Comparison of ENCODE assay signal across 8 cellular contexts in genomic region chr1:246698466-246699094, GRCh38. TPM values are rescaled to one million over a fixed set of nuclear protein-coding genes. Genes with fewer than 3 reads are reported as not detected.
A peak's percentile ranks its signal among the peaks of the same experiment; 100 is the strongest.
DNase-seq lines count a peak whose midpoint lies in the region; ATAC-seq and TF ChIP-seq lines count a peak whose summit lies in the region.

No MANE protein-coding gene starts in this region.

- peaks cover 9% of the 10 kb centered on the region for H3K9me3 Mint-ChIP-seq in neural crest cell

- intact Hi-C loops in colonic mucosa (cut with DNase I), result loop anchor here (5.0 kb wide), 1 partner anchor 201 kb away; no protein-coding TSS in a partner anchor

- H3K4me2 ChIP-seq in BLaER1, result peak overlapping the region; percentile 82
- H3K4me2 ChIP-seq in Loucy (ENCODE audit: low read depth, low read length, poor library complexity, severe bottlenecking), result peak overlapping the region; percentile 69

- DNase-seq in colonic mucosa (peak; percentile 20), neural crest cell (ENCODE audit: low read depth, low spot score) (no peak), SHP77 treated with DMSO at 0.1 percent for 48 hours (lab: John Stamatoyannopoulos, UW) (no peak)
- no peak for DNase-seq in activated CD4-positive, CD25-positive, alpha-beta regulatory T cell (lab: John Stamatoyannopoulos, UW)
- no peak for DNase-seq in stimulated activated CD8-positive, alpha-beta memory T cell treated with anti-CD3 and anti-CD28 coated beads, Interleukin-4, amount 100 ng/mL, for 48 hours

- H3K36me3 ChIP-seq in BLaER1, result 0 out of 2 replicates have a peak, but pooled peaks cover 4% of the 10 kb centered on the region
- H3K36me3 ChIP-seq in Loucy (ENCODE audit: insufficient read depth, low read length), result no peaks in the 10 kb centered on the region
- no peaks in the 10 kb centered on the region for H3K36me3 ChIP-seq in colonic mucosa

- H3F3A ChIP-seq in Loucy (ENCODE audit: low read depth), result no peaks in the 10 kb centered on the region

- peaks cover 3% of the 10 kb centered on the region for H3K27me3 Mint-ChIP-seq in neural crest cell (ENCODE audit: low read depth)

- peak overlapping the region; percentile 34 for H3K4me3 Mint-ChIP-seq in neural crest cell

- H3K4me3 ChIP-seq in BLaER1, result peak overlapping the region; percentile 49
- peak overlapping the region; percentile 58 for H3K4me3 ChIP-seq in Loucy (ENCODE audit: low read length, poor library complexity, severe bottlenecking)
- no peak overlapping the region for H3K4me3 ChIP-seq in colonic mucosa

- no peak for ATAC-seq in GM18907 (IDR thresholded peaks at IDR 0.05; ENCODE audit: unreplicated experiment)

- H3K27ac ChIP-seq in BLaER1 (peak overlapping the region; percentile 92), colonic mucosa (no peak overlapping the region)

- H2AFZ ChIP-seq in Loucy (ENCODE audit: low read length), result peak overlapping the region; percentile 54

- H3K4me1 ChIP-seq in BLaER1, result peaks cover 63% of the 10 kb centered on the region
- H3K4me1 ChIP-seq in Loucy (ENCODE audit: insufficient read depth, low read length, poor library complexity, severe bottlenecking), result peaks cover 7% of the 10 kb centered on the region
- H3K4me1 ChIP-seq in colonic mucosa, result no peaks in the 10 kb centered on the region

- H3K9me3 ChIP-seq in BLaER1 (peaks cover 53% of the 10 kb centered on the region), Loucy (ENCODE audit: insufficient read depth, low read depth, low read length) (no peaks in the 10 kb centered on the region), colonic mucosa (no peaks in the 10 kb centered on the region)

- H3K9me2 ChIP-seq in Loucy (replicated peaks; ENCODE audit: low read depth, low read length), result no peaks in the 10 kb centered on the region

- peaks cover 4% of the 10 kb centered on the region for H3K36me3 Mint-ChIP-seq in neural crest cell (ENCODE audit: low read depth)

- H3K27ac Mint-ChIP-seq in neural crest cell (ENCODE audit: unreplicated experiment), result no peak overlapping the region

- H3K27me3 ChIP-seq in BLaER1 (no peaks in the 10 kb centered on the region), Loucy (ENCODE audit: insufficient read depth, low read length, poor library complexity, severe bottlenecking) (no peaks in the 10 kb centered on the region), colonic mucosa (no peaks in the 10 kb centered on the region)

- no peaks in the 10 kb centered on the region for H4K20me1 ChIP-seq in BLaER1
- H4K20me1 ChIP-seq in Loucy (ENCODE audit: insufficient read depth, low read length, poor library complexity, severe bottlenecking), result no peaks in the 10 kb centered on the region

- H3K4me1 Mint-ChIP-seq in neural crest cell, result peaks cover 12% of the 10 kb centered on the region

- H3K9ac ChIP-seq in BLaER1 (peak overlapping the region; percentile 78), Loucy (ENCODE audit: low read depth, low read length, poor library complexity, severe bottlenecking) (peak overlapping the region; percentile 78), colonic mucosa (ENCODE audit: low read depth in 2 of 2, low read length in 2 of 2) (peak overlapping the region in 1 of 2 donors; percentile 64)

- no peak for TF ChIP-seq CTCF in Loucy (conservative IDR thresholded peaks at IDR 0.05; ENCODE audit: low read length)
- TF ChIP-seq CTCF in colonic mucosa (IDR thresholded peaks at IDR 0.05), result no peak
- TF ChIP-seq CTCF in neural crest cell (conservative IDR thresholded peaks at IDR 0.05), result no peak

- no peaks in the 10 kb centered on the region for H3K79me2 ChIP-seq in Loucy (ENCODE audit: insufficient read depth, low read length)

RNA-seq across cellular contexts. Expression of gene SCCPDH, which starts 25.6 kb away (rescaled TPM):
- total RNA-seq in colonic mucosa (10 to 100 TPM; 29.9 to 40.1 TPM), neural crest cell (53.1 and 54.3 TPM in 2 replicates)
